ENCODE assay signal across 1 cellular context in genomic region chr19:54287456-54287855, GRCh38.
TF ChIP-seq lines count a peak whose summit lies in the region.

No MANE protein-coding gene starts in this region.

TF ChIP-seq in GM12878, 131 proteins besides CTCF, POLR2A, EP300 and RAD21:
- TF ChIP-seq MYB (IDR thresholded peaks at IDR 0.05; ENCODE audit: borderline replicate concordance, low read depth, low read length) (no peak), PRDM15 (CRISPR knock-in tag; IDR thresholded peaks at IDR 0.05) (no peak), TCF12 (IDR thresholded peaks at IDR 0.05; ENCODE audit: low read depth, low read length) (no peak), NR2F1 (conservative IDR thresholded peaks at IDR 0.05) (no peak), ATF7 (IDR thresholded peaks at IDR 0.05; ENCODE audit: low read depth) (no peak), HDAC6 (IDR thresholded peaks at IDR 0.05; ENCODE audit: unreplicated experiment) (no peak), RBBP5 (conservative IDR thresholded peaks at IDR 0.05) (no peak), ELK1 (IDR thresholded peaks at IDR 0.05; ENCODE audit: low read depth, low read length) (no peak), NBN (IDR thresholded peaks at IDR 0.05) (no peak), HDAC2 (IDR thresholded peaks at IDR 0.05) (no peak), TAF1 (IDR thresholded peaks at IDR 0.05; ENCODE audit: borderline replicate concordance, low read depth, low read length) (no peak), SMC3 (IDR thresholded peaks at IDR 0.05; ENCODE audit: borderline replicate concordance, low read length) (no peak), CREM (IDR thresholded peaks at IDR 0.05; ENCODE audit: low read depth) (no peak), IRF4 (IDR thresholded peaks at IDR 0.05; ENCODE audit: low read depth, low read length) (no peak), RFX5 (IDR thresholded peaks at IDR 0.05; ENCODE audit: low read depth, low read length) (no peak), NFIC (IDR thresholded peaks at IDR 0.05; ENCODE audit: low read depth, low read length) (no peak)
TF ChIP-seq in GM12878: peak in this region for 0.
